In the genomic region with DNA sequence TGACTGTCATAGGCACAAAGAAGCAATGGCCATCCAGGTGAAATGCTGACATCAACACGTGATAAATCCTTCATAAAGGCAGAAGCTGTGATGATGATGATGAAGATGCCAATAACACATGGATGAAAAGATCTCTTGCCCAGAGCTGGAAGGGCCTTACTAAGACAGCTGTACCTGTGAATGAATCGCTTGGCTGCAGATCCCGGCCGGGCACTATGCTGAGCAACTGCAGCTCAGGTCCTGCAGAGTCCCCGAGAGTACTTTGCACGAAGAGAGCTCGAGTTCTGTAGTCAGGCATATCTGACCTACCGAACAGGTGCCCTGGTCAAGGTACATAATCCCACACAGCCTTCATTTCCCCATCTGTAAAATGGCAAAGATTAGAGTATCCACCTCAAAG, we compare ENCODE assay signal across 31 cellular contexts. TPM values are rescaled to one million over a fixed set of nuclear protein-coding genes. Genes with fewer than 3 reads are reported as not detected.
"Had no signal": no experiment of that assay in that cellular context is flagged by ENCODE, and none has a peak within 500 bp of the region (broad histone marks: within the 10 kb centered on the region; RNA-seq: fewer than 3 reads in every experiment).

No MANE protein-coding gene starts in this region.

- H3K27me3 ChIP-seq: adrenal gland had no signal

- DNase-seq: activated CD4-positive, alpha-beta memory T cell treated with anti-CD3 and anti-CD28 coated beads for 36 hours; activated CD4-positive, alpha-beta T cell treated with anti-CD3 and anti-CD28 coated beads for 36 hours; activated CD4-positive, alpha-beta T cell treated with anti-CD3 and anti-CD28 coated beads, Interleukin-2, amount 10 ng/mL, durations not matched to agents 24 days and 14 days; activated CD4-positive, CD25-positive, alpha-beta regulatory T cell; activated CD4-positive, CD25-positive, alpha-beta regulatory T cell treated with anti-CD3 and anti-CD28 coated beads, Interleukin-2, amount 50 U/mL, for 72 hours; activated CD8-positive, alpha-beta memory T cell treated with anti-CD3 and anti-CD28 coated beads, Interleukin-2, amount 10 ng/mL, durations not matched to agents 7 days and 5 days; activated CD8-positive, alpha-beta memory T cell treated with anti-CD3 and anti-CD28 coated beads, Interleukin-2, amount 50 U/mL, for 4 hours; activated CD8-positive, alpha-beta T cell treated with anti-CD3 and anti-CD28 coated beads, Interleukin-2, amount 10 ng/mL, durations not matched to agents 7 days and 5 days; activated effector memory CD4-positive, alpha-beta T cell treated with anti-CD3 and anti-CD28 coated beads, Interleukin-2, amount 50 U/mL, for 16 hours; activated naive CD4-positive, alpha-beta T cell treated with anti-CD3 and anti-CD28 coated beads for 36 hours; activated naive CD8-positive, alpha-beta T cell treated with anti-CD3 and anti-CD28 coated beads for 36 hours; activated naive CD8-positive, alpha-beta T cell treated with anti-CD3 and anti-CD28 coated beads, Interleukin-2, amount 50 U/mL, for 24 hours; activated T-cell treated with anti-CD3 and anti-CD28 coated beads, Interleukin-2, amount 50 U/mL, for 1 hour; activated T-cell treated with anti-CD3 and anti-CD28 coated beads, Interleukin-2, amount 50 U/mL, for 48 hours; adrenal gland; amygdala; central memory CD4-positive, alpha-beta T cell; cerebellar nuclear complex; dermis blood vessel endothelial cell; effector memory CD4-positive, alpha-beta T cell; endodermal cell; foreskin fibroblast; head of caudate nucleus; T-helper 1 cell; T-helper 17 cell; T1000 had no signal

- H3K36me3 Mint-ChIP-seq: activated CD4-positive, alpha-beta memory T cell treated with anti-CD3 and anti-CD28 coated beads for 36 hours; activated CD8-positive, alpha-beta memory T cell treated with anti-CD3 and anti-CD28 coated beads, Interleukin-2, amount 10 ng/mL, durations not matched to agents 7 days and 5 days; activated naive CD4-positive, alpha-beta T cell treated with anti-CD3 and anti-CD28 coated beads, Interleukin-2, amount 50 U/mL, for 24 hours had no signal

- H3K4me1 Mint-ChIP-seq: activated CD4-positive, alpha-beta T cell treated with anti-CD3 and anti-CD28 coated beads for 36 hours; activated CD4-positive, alpha-beta T cell treated with anti-CD3 and anti-CD28 coated beads, Interleukin-2, amount 10 ng/mL, durations not matched to agents 24 days and 14 days; activated CD8-positive, alpha-beta memory T cell treated with anti-CD3 and anti-CD28 coated beads, Interleukin-2, amount 10 ng/mL, durations not matched to agents 7 days and 5 days; activated naive CD4-positive, alpha-beta T cell treated with anti-CD3 and anti-CD28 coated beads, Interleukin-2, amount 50 U/mL, for 24 hours; activated naive CD8-positive, alpha-beta T cell treated with anti-CD3 and anti-CD28 coated beads for 36 hours; activated naive CD8-positive, alpha-beta T cell treated with anti-CD3 and anti-CD28 coated beads, Interleukin-2, amount 50 U/mL, for 24 hours had no signal

- H3K4me1 ChIP-seq: adrenal gland had no signal

- H3K4me3 ChIP-seq: adrenal gland, coronary artery had no signal

- H3K4me3 Mint-ChIP-seq: activated CD4-positive, alpha-beta memory T cell treated with anti-CD3 and anti-CD28 coated beads for 36 hours; activated CD4-positive, alpha-beta T cell treated with anti-CD3 and anti-CD28 coated beads for 36 hours; activated CD4-positive, alpha-beta T cell treated with anti-CD3 and anti-CD28 coated beads, Interleukin-2, amount 10 ng/mL, durations not matched to agents 24 days and 14 days; activated CD8-positive, alpha-beta memory T cell treated with anti-CD3 and anti-CD28 coated beads, Interleukin-2, amount 10 ng/mL, durations not matched to agents 7 days and 5 days; activated CD8-positive, alpha-beta T cell treated with anti-CD3 and anti-CD28 coated beads, Interleukin-2, amount 10 ng/mL, durations not matched to agents 7 days and 5 days; activated naive CD4-positive, alpha-beta T cell treated with anti-CD3 and anti-CD28 coated beads for 36 hours; activated naive CD4-positive, alpha-beta T cell treated with anti-CD3 and anti-CD28 coated beads, Interleukin-2, amount 50 U/mL, for 24 hours; activated naive CD8-positive, alpha-beta T cell treated with anti-CD3 and anti-CD28 coated beads for 36 hours; activated naive CD8-positive, alpha-beta T cell treated with anti-CD3 and anti-CD28 coated beads, Interleukin-2, amount 50 U/mL, for 24 hours; activated T-helper 1 cell treated with anti-CD3 and anti-CD28 coated beads, Interleukin-12 subunit alpha, Interleukin-12 subunit beta, Interleukin-2, Interleukin-4 antibody, amounts not matched to agents 30 ng/mL and 10 ng/mL and 1 ng/mL, durations not matched to agents 14 hours and 24 hours and 36 hours; endodermal cell; T-helper 17 cell; T-helper 2 cell treated with Interferon-gamma antibody and Interleukin-4, amounts not matched to agents 5 μg/mL and 100 μg/mL, for 36 hours had no signal

- H3K27ac ChIP-seq: adrenal gland, coronary artery had no signal

- H3K36me3 ChIP-seq: adrenal gland had no signal

- H3K27ac Mint-ChIP-seq: activated CD4-positive, alpha-beta memory T cell treated with anti-CD3 and anti-CD28 coated beads for 36 hours; activated CD4-positive, alpha-beta T cell treated with anti-CD3 and anti-CD28 coated beads for 36 hours; activated CD4-positive, alpha-beta T cell treated with anti-CD3 and anti-CD28 coated beads, Interleukin-2, amount 10 ng/mL, durations not matched to agents 24 days and 14 days; activated CD8-positive, alpha-beta memory T cell treated with anti-CD3 and anti-CD28 coated beads, Interleukin-2, amount 10 ng/mL, durations not matched to agents 7 days and 5 days; activated CD8-positive, alpha-beta T cell treated with anti-CD3 and anti-CD28 coated beads, Interleukin-2, amount 10 ng/mL, durations not matched to agents 7 days and 5 days; activated naive CD4-positive, alpha-beta T cell treated with anti-CD3 and anti-CD28 coated beads for 36 hours; activated naive CD4-positive, alpha-beta T cell treated with anti-CD3 and anti-CD28 coated beads, Interleukin-2, amount 50 U/mL, for 24 hours; activated naive CD8-positive, alpha-beta T cell treated with anti-CD3 and anti-CD28 coated beads, Interleukin-2, amount 50 U/mL, for 24 hours; activated T-helper 1 cell treated with anti-CD3 and anti-CD28 coated beads, Interleukin-12 subunit alpha, Interleukin-12 subunit beta, Interleukin-2, Interleukin-4 antibody, amounts not matched to agents 30 ng/mL and 10 ng/mL and 1 ng/mL, durations not matched to agents 14 hours and 24 hours and 36 hours; activated T-helper 2 cell treated with anti-CD3 and anti-CD28 coated beads, Interferon-gamma antibody, Interleukin-2, Interleukin-4, amounts not matched to agents 10 μg/mL and 5 μg/mL and 100 μg/mL, durations not matched to agents 14 hours and 24 hours and 36 hours; endodermal cell; T-helper 17 cell; T-helper 2 cell treated with Interferon-gamma antibody and Interleukin-4, amounts not matched to agents 5 μg/mL and 100 μg/mL, for 36 hours had no signal

RNA-seq across cellular contexts. Expression of gene PGBD5, which starts 48.8 kb away (rescaled TPM):
- total RNA-seq: activated CD8-positive, alpha-beta memory T cell treated with anti-CD3 and anti-CD28 coated beads, Interleukin-2, amount 10 ng/mL, durations not matched to agents 7 days and 5 days; activated CD8-positive, alpha-beta T cell treated with anti-CD3 and anti-CD28 coated beads, Interleukin-2, amount 10 ng/mL, durations not matched to agents 7 days and 5 days; activated naive CD4-positive, alpha-beta T cell treated with anti-CD3 and anti-CD28 coated beads for 36 hours; activated naive CD8-positive, alpha-beta T cell treated with anti-CD3 and anti-CD28 coated beads for 36 hours; activated T-helper 1 cell treated with anti-CD3 and anti-CD28 coated beads, Interleukin-12 subunit alpha, Interleukin-12 subunit beta, Interleukin-2, Interleukin-4 antibody, amounts not matched to agents 30 ng/mL and 10 ng/mL and 1 ng/mL, durations not matched to agents 14 hours and 24 hours and 36 hours; activated T-helper 2 cell treated with anti-CD3 and anti-CD28 coated beads, Interferon-gamma antibody, Interleukin-2, Interleukin-4, amounts not matched to agents 10 μg/mL and 5 μg/mL and 100 μg/mL, durations not matched to agents 14 hours and 24 hours and 36 hours; T-helper 17 cell had no signal
